In genomic region chr9:136566899-136567298, GRCh38 we compare ENCODE assay signal across 13 cellular contexts. TPM values are rescaled to one million over a fixed set of nuclear protein-coding genes. Genes with fewer than 3 reads are reported as not detected.
DNase-seq lines count a peak whose midpoint lies in the region; ATAC-seq lines count a peak whose summit lies in the region.
"Had no signal": no experiment of that assay in that cellular context is flagged by ENCODE, and none has a peak within 500 bp of the region (broad histone marks: within the 10 kb centered on the region; RNA-seq: fewer than 3 reads in every experiment).

No MANE protein-coding gene starts in this region.

- H3K4me1 Mint-ChIP-seq in activated naive CD8-positive, alpha-beta T cell treated with anti-CD3 and anti-CD28 coated beads for 36 hours: peaks cover 3% of the 10 kb centered on the region
- H3K4me1 Mint-ChIP-seq in activated naive CD8-positive, alpha-beta T cell treated with anti-CD3 and anti-CD28 coated beads, Interleukin-2, amount 50 U/mL, for 24 hours: no peaks in the 10 kb centered on the region
- H3K4me1 Mint-ChIP-seq: central memory CD8-positive, alpha-beta T cell had no signal

- DNase-seq in activated naive CD8-positive, alpha-beta T cell treated with anti-CD3 and anti-CD28 coated beads for 36 hours: no peak
- no peak for DNase-seq in activated naive CD8-positive, alpha-beta T cell treated with anti-CD3 and anti-CD28 coated beads, Interleukin-2, amount 50 U/mL, for 24 hours
- peak; percentile 81 to 97 (median 93) for DNase-seq in head of caudate nucleus
- DNase-seq in nucleus accumbens (lab: John Stamatoyannopoulos, UW): peak in 53 of 56 donors; percentile 27 to 94 (median 84)
- no peak for DNase-seq in NCI-H226
- DNase-seq: naive thymus-derived CD8-positive, alpha-beta T cell; NCI-H2081; stimulated activated CD4-positive, alpha-beta T cell treated with anti-CD3 and anti-CD28 coated beads, Interleukin-4, amount 100 ng/mL, for 24 hours had no signal

- ATAC-seq in activated naive CD8-positive, alpha-beta T cell treated with anti-CD3 and anti-CD28 coated beads, Interleukin-2, amount 50 U/mL, for 24 hours: no peak
- ATAC-seq in GM19023 (IDR thresholded peaks at IDR 0.05; ENCODE audit: unreplicated experiment) (no peak), GM21526 (IDR thresholded peaks at IDR 0.05; ENCODE audit: low FRiP score, unreplicated experiment) (no peak), GM19351 (IDR thresholded peaks at IDR 0.05; ENCODE audit: unreplicated experiment) (no peak)
- ATAC-seq: naive thymus-derived CD8-positive, alpha-beta T cell had no signal

- H3K27me3 Mint-ChIP-seq in activated naive CD8-positive, alpha-beta T cell treated with anti-CD3 and anti-CD28 coated beads for 36 hours: no peaks in the 10 kb centered on the region
- no peaks in the 10 kb centered on the region for H3K27me3 Mint-ChIP-seq in activated naive CD8-positive, alpha-beta T cell treated with anti-CD3 and anti-CD28 coated beads, Interleukin-2, amount 50 U/mL, for 24 hours
- H3K27me3 Mint-ChIP-seq: central memory CD8-positive, alpha-beta T cell; naive thymus-derived CD8-positive, alpha-beta T cell had no signal

- H3K9me3 Mint-ChIP-seq in activated naive CD8-positive, alpha-beta T cell treated with anti-CD3 and anti-CD28 coated beads for 36 hours: no peaks in the 10 kb centered on the region
- no peaks in the 10 kb centered on the region for H3K9me3 Mint-ChIP-seq in activated naive CD8-positive, alpha-beta T cell treated with anti-CD3 and anti-CD28 coated beads, Interleukin-2, amount 50 U/mL, for 24 hours
- H3K9me3 Mint-ChIP-seq: activated T-helper 1 cell treated with anti-CD3 and anti-CD28 coated beads, Interleukin-12 subunit alpha, Interleukin-12 subunit beta, Interleukin-2, Interleukin-4 antibody, amounts not matched to agents 30 ng/mL and 10 ng/mL and 1 ng/mL, durations not matched to agents 14 hours and 24 hours and 36 hours; central memory CD8-positive, alpha-beta T cell; naive thymus-derived CD8-positive, alpha-beta T cell had no signal

- H3K4me3 Mint-ChIP-seq in activated naive CD8-positive, alpha-beta T cell treated with anti-CD3 and anti-CD28 coated beads for 36 hours: peak overlapping the region; percentile 10
- no peak overlapping the region for H3K4me3 Mint-ChIP-seq in activated naive CD8-positive, alpha-beta T cell treated with anti-CD3 and anti-CD28 coated beads, Interleukin-2, amount 50 U/mL, for 24 hours
- H3K4me3 Mint-ChIP-seq: activated T-helper 1 cell treated with anti-CD3 and anti-CD28 coated beads, Interleukin-12 subunit alpha, Interleukin-12 subunit beta, Interleukin-2, Interleukin-4 antibody, amounts not matched to agents 30 ng/mL and 10 ng/mL and 1 ng/mL, durations not matched to agents 14 hours and 24 hours and 36 hours; central memory CD8-positive, alpha-beta T cell; naive thymus-derived CD8-positive, alpha-beta T cell had no signal

- intact Hi-C loops in head of caudate nucleus (cut with DNase I): no loop called here

- H3K36me3 Mint-ChIP-seq in activated naive CD8-positive, alpha-beta T cell treated with anti-CD3 and anti-CD28 coated beads for 36 hours: no peaks in the 10 kb centered on the region
- H3K36me3 Mint-ChIP-seq in activated naive CD8-positive, alpha-beta T cell treated with anti-CD3 and anti-CD28 coated beads, Interleukin-2, amount 50 U/mL, for 24 hours (ENCODE audit: low read depth): no peaks in the 10 kb centered on the region
- H3K36me3 Mint-ChIP-seq: naive thymus-derived CD8-positive, alpha-beta T cell had no signal

- H3K27ac Mint-ChIP-seq in activated naive CD8-positive, alpha-beta T cell treated with anti-CD3 and anti-CD28 coated beads for 36 hours: no peak overlapping the region
- H3K27ac Mint-ChIP-seq in activated naive CD8-positive, alpha-beta T cell treated with anti-CD3 and anti-CD28 coated beads, Interleukin-2, amount 50 U/mL, for 24 hours: no peak overlapping the region
- H3K27ac Mint-ChIP-seq: activated T-helper 1 cell treated with anti-CD3 and anti-CD28 coated beads, Interleukin-12 subunit alpha, Interleukin-12 subunit beta, Interleukin-2, Interleukin-4 antibody, amounts not matched to agents 30 ng/mL and 10 ng/mL and 1 ng/mL, durations not matched to agents 14 hours and 24 hours and 36 hours; naive thymus-derived CD8-positive, alpha-beta T cell had no signal

RNA-seq across cellular contexts. Expression of gene NOTCH1, which starts 21.1 kb away (rescaled TPM):
- 10 to 100 TPM; 48.2 to 51.6 TPM for total RNA-seq in activated naive CD8-positive, alpha-beta T cell treated with anti-CD3 and anti-CD28 coated beads for 36 hours

Comparison
In these comparisons a context has a peak if more than half of its experiments do, and no peak if none do; other contexts are left out.
1. DNase-seq: peak in head of caudate nucleus (42 of 42) and nucleus accumbens (53 of 56); none in activated naive CD8-positive, alpha-beta T cell treated with anti-CD3 and anti-CD28 coated beads for 36 hours (single experiment), activated naive CD8-positive, alpha-beta T cell treated with anti-CD3 and anti-CD28 coated beads, Interleukin-2, amount 50 U/mL, for 24 hours (single experiment) and NCI-H226 (single experiment).